In genomic region chr6:125511809-125512341, GRCh38 we compare ENCODE assay signal across 14 cellular contexts.
A peak's percentile ranks its signal among the peaks of the same experiment; 100 is the strongest.
DNase-seq lines count a peak whose midpoint lies in the region; ATAC-seq and TF ChIP-seq lines count a peak whose summit lies in the region.
"Had no signal": no experiment of that assay in that cellular context is flagged by ENCODE, and none has a peak within 500 bp of the region (broad histone marks: within the 10 kb centered on the region; RNA-seq: fewer than 3 reads in every experiment).

No MANE protein-coding gene starts in this region.

- intact Hi-C loops in activated CD4-positive, alpha-beta T cell treated with anti-CD3 and anti-CD28 coated beads for 36 hours (cut with DNase I, micrococcal nuclease): loop anchor here (5.0 to 10.0 kb wide), 3 partner anchors 240 to 255 kb away; no protein-coding TSS in a partner anchor
- intact Hi-C loops in thyroid gland (cut with DNase I): no loop called here

- H3K27ac Mint-ChIP-seq in activated CD4-positive, alpha-beta T cell treated with anti-CD3 and anti-CD28 coated beads for 36 hours: no peak overlapping the region
- H3K27ac Mint-ChIP-seq: activated naive CD8-positive, alpha-beta T cell; T-cell had no signal

- WGBS in thyroid gland, 2 donors: 72 to 85% methylated on average over 2 of the region's 2 CpGs

- peaks cover 4% of the 10 kb centered on the region for H3K27me3 Mint-ChIP-seq in activated CD4-positive, alpha-beta T cell treated with anti-CD3 and anti-CD28 coated beads for 36 hours

- no peak for TF ChIP-seq CTCF in RWPE2 (IDR thresholded peaks at IDR 0.05; ENCODE audit: poor library complexity, severe bottlenecking)
- no peak for TF ChIP-seq CTCF in foreskin keratinocyte (conservative IDR thresholded peaks at IDR 0.05)
- TF ChIP-seq CTCF in thyroid gland (IDR thresholded peaks at IDR 0.05): no peak

- peaks cover 2% of the 10 kb centered on the region for H3K9me3 Mint-ChIP-seq in activated CD4-positive, alpha-beta T cell treated with anti-CD3 and anti-CD28 coated beads for 36 hours (ENCODE audit: low read depth)

- DNase-seq in AG20443 (ENCODE audit: low spot score): peak; percentile 12
- DNase-seq in NCI-H1105 treated with DMSO at 0.1 percent for 48 hours (lab: John Stamatoyannopoulos, UW): peak; percentile 59
- DNase-seq in RWPE2 (ENCODE audit: low spot score): no peak
- DNase-seq in foreskin keratinocyte: no peak
- DNase-seq in SW480 (ENCODE audit: low spot score): no peak
- no peak for DNase-seq in HEK293T (ENCODE audit: extremely low spot score)
- no peak for DNase-seq in activated CD4-positive, alpha-beta T cell treated with anti-CD3 and anti-CD28 coated beads for 36 hours
- DNase-seq in thyroid gland: no peak
- DNase-seq: activated CD4-positive, alpha-beta T cell treated with anti-CD3 and anti-CD28 coated beads, Interleukin-2, amount 50 U/mL, for 4 hours; nucleus accumbens; stimulated activated CD4-positive, alpha-beta T cell treated with anti-CD3 and anti-CD28 coated beads, Interleukin-4, amount 100 ng/mL, for 4 hours; substantia nigra; T-cell had no signal

- H3K4me3 Mint-ChIP-seq in activated CD4-positive, alpha-beta T cell treated with anti-CD3 and anti-CD28 coated beads for 36 hours: no peak overlapping the region
- H3K4me3 Mint-ChIP-seq: activated naive CD8-positive, alpha-beta T cell; T-cell had no signal

- H3K4me1 Mint-ChIP-seq in activated CD4-positive, alpha-beta T cell treated with anti-CD3 and anti-CD28 coated beads for 36 hours: no peaks in the 10 kb centered on the region
- H3K4me1 Mint-ChIP-seq: T-cell had no signal

- H3K27ac ChIP-seq in RWPE2 (ENCODE audit: poor library complexity, severe bottlenecking) (no peak overlapping the region), foreskin keratinocyte (no peak overlapping the region), thyroid gland (no peak overlapping the region)

- CTCF ChIA-PET in HEK293T (lab: Yijun Ruan, JAX): interaction anchor here (0.9 kb wide), 1 partner anchor 65 kb away, joined by 3 read pairs; no protein-coding TSS in a partner anchor
- CTCF ChIA-PET in activated CD4-positive, alpha-beta T cell treated with anti-CD3 and anti-CD28 coated beads for 36 hours (lab: Charles Lee): no interaction called here

- H3K36me3 Mint-ChIP-seq in activated CD4-positive, alpha-beta T cell treated with anti-CD3 and anti-CD28 coated beads for 36 hours (ENCODE audit: low read depth): no peaks in the 10 kb centered on the region
- H3K36me3 Mint-ChIP-seq: activated naive CD8-positive, alpha-beta T cell; T-cell had no signal

- POLR2A ChIA-PET in HEK293T (lab: Yijun Ruan, JAX): no interaction called here
- POLR2A ChIA-PET in activated CD4-positive, alpha-beta T cell treated with anti-CD3 and anti-CD28 coated beads for 36 hours (lab: Charles Lee): no interaction called here

- H3K4me3 ChIP-seq in RWPE2 (ENCODE audit: severe bottlenecking) (no peak overlapping the region), thyroid gland (replicated peaks in 1 of 3) (no peak overlapping the region)

- peak; percentile 58; the same call in 2 of the 3 replicates for ATAC-seq in RWPE2 (ENCODE audit: low read depth)
- peak; percentile 37 for ATAC-seq in foreskin keratinocyte
- no peak for ATAC-seq in activated CD4-positive, alpha-beta T cell treated with anti-CD3 and anti-CD28 coated beads for 36 hours
- ATAC-seq: T-cell had no signal

- no peaks in the 10 kb centered on the region for H3K9me3 ChIP-seq in RWPE2 (ENCODE audit: severe bottlenecking)
- no peaks in the 10 kb centered on the region for H3K9me3 ChIP-seq in thyroid gland

- no peaks in the 10 kb centered on the region for H3K36me3 ChIP-seq in RWPE2 (ENCODE audit: low read depth)
- H3K36me3 ChIP-seq in thyroid gland: no peaks in the 10 kb centered on the region

- H3K4me1 ChIP-seq in RWPE2 (ENCODE audit: insufficient read depth, poor library complexity, severe bottlenecking) (no peaks in the 10 kb centered on the region), foreskin keratinocyte (no peaks in the 10 kb centered on the region), thyroid gland (peaks cover 3 to 7% of the 10 kb centered on the region in 2 donors)

- H3K27me3 ChIP-seq in RWPE2 (ENCODE audit: insufficient read depth, poor library complexity, severe bottlenecking) (no peaks in the 10 kb centered on the region), foreskin keratinocyte (no peaks in the 10 kb centered on the region), thyroid gland (no peaks in the 10 kb centered on the region)

- no peak for TF ChIP-seq POLR2A in thyroid gland (IDR thresholded peaks at IDR 0.05)

TF ChIP-seq in HEK293T, 16 proteins besides CTCF, POLR2A, EP300 and RAD21:
- no peak for TF ChIP-seq ZNF384 (IDR thresholded peaks at IDR 0.05)
- TF ChIP-seq SP1 (IDR thresholded peaks at IDR 0.05): no peak
- no peak for TF ChIP-seq HDGF (IDR thresholded peaks at IDR 0.05; ENCODE audit: borderline replicate concordance)
- TF ChIP-seq ELF4 (IDR thresholded peaks at IDR 0.05): no peak
- TF ChIP-seq FOXM1 (IDR thresholded peaks at IDR 0.05; ENCODE audit: borderline replicate concordance): no peak
- no peak for TF ChIP-seq ARNT (IDR thresholded peaks at IDR 0.05)
- no peak for TF ChIP-seq LEF1 (IDR thresholded peaks at IDR 0.05; ENCODE audit: borderline replicate concordance)
- TF ChIP-seq FOXA1 (IDR thresholded peaks at IDR 0.05): no peak
- TF ChIP-seq L3MBTL2 (conservative IDR thresholded peaks at IDR 0.05): no peak
- no peak for TF ChIP-seq CTBP1 (IDR thresholded peaks at IDR 0.05; ENCODE audit: borderline replicate concordance)
- TF ChIP-seq NFRKB (IDR thresholded peaks at IDR 0.05): no peak
- TF ChIP-seq TARDBP (IDR thresholded peaks at IDR 0.05): no peak
- no peak for TF ChIP-seq SUZ12 (IDR thresholded peaks at IDR 0.05)
- TF ChIP-seq, protein P1, sequence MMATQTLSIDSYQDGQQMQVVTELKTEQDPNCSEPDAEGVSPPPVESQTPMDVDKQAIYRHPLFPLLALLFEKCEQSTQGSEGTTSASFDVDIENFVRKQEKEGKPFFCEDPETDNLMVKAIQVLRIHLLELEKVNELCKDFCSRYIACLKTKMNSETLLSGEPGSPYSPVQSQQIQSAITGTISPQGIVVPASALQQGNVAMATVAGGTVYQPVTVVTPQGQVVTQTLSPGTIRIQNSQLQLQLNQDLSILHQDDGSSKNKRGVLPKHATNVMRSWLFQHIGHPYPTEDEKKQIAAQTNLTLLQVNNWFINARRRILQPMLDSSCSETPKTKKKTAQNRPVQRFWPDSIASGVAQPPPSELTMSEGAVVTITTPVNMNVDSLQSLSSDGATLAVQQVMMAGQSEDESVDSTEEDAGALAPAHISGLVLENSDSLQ (IDR thresholded peaks at IDR 0.05): no peak
- no peak for TF ChIP-seq FOXK2 (IDR thresholded peaks at IDR 0.05)
TF ChIP-seq in HEK293T: peak in this region for 0.

Comparison
In these comparisons a context has a peak if more than half of its experiments do, and no peak if none do; other contexts are left out.
1. DNase-seq: peak in AG20443 (single experiment) and NCI-H1105 treated with DMSO at 0.1 percent for 48 hours (single experiment); none in RWPE2 (single experiment), foreskin keratinocyte (0 of 2), SW480 (single experiment), HEK293T (single experiment), activated CD4-positive, alpha-beta T cell treated with anti-CD3 and anti-CD28 coated beads for 36 hours (single experiment) and thyroid gland (0 of 2).